Comparison of ENCODE assay signal across 9 cellular contexts in the genomic region with DNA sequence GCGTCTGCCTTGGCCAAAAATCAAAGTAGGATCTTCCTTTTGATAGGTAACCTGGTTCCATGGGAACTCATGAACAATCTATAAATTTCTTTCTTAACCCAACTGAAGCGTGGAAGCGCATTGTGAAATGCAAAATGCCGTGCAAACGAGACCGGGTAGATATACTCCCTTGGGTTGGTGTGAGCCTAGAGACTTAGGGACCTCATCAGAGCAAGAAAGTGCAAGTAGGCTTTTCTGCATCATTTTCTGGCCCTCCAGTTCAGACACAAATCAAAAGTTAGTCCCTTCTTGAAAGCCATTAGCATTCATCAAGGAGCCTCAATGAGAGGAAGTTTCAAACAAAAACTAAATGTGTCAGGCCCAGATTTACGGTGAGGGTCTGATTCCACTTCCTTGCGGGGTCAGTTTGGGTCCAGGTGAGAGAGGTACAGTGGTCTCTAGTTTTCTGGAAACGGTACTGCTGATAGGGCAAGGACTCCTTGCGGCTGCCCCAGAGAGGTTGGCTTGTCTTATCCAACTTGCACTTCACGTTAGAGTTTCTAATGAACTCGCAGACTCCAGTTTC. TPM values are rescaled to one million over a fixed set of nuclear protein-coding genes. Genes with fewer than 3 reads are reported as not detected.
A peak's percentile ranks its signal among the peaks of the same experiment; 100 is the strongest.
DNase-seq lines count a peak whose midpoint lies in the region; ATAC-seq and TF ChIP-seq lines count a peak whose summit lies in the region.
"Had no signal": no experiment of that assay in that cellular context is flagged by ENCODE, and none has a peak within 500 bp of the region (broad histone marks: within the 10 kb centered on the region; RNA-seq: fewer than 3 reads in every experiment).

No MANE protein-coding gene starts in this region.

- DNase-seq in activated T-cell treated with anti-CD3 and anti-CD28 coated beads, Interleukin-2, amount 50 U/mL, for 4 hours: no peak
- DNase-seq in activated T-cell treated with anti-CD3 and anti-CD28 coated beads, Interleukin-2, amount 50 U/mL, for 24 hours: no peak
- DNase-seq in SW480 (ENCODE audit: low spot score): peak; percentile 6
- no peak for DNase-seq in right atrium auricular region (ENCODE audit: low spot score)
- DNase-seq in NK-92 treated with Interleukin-12 subunit alpha and Interleukin-12 subunit beta, amount 100 ng/mL, for 24 hours (lab: John Stamatoyannopoulos, UW): no peak
- DNase-seq in NCI-H2196 (lab: John Stamatoyannopoulos, UW; ENCODE audit: unreplicated experiment): no peak

- H3K4me1 ChIP-seq in right atrium auricular region: peaks cover 0 to 14% of the 10 kb centered on the region in 2 donors

- no peak overlapping the region for H3K27ac Mint-ChIP-seq in activated T-cell treated with anti-CD3 and anti-CD28 coated beads, Interleukin-2, amount 50 U/mL, for 24 hours
- no peak overlapping the region for H3K27ac Mint-ChIP-seq in stimulated activated memory B cell treated with anti-CD40 and anti-IgM and Interleukin-4, amounts not matched to agents 10 μg/mL and 1 μg/mL and 100 μg/mL, for 72 hours
- H3K27ac Mint-ChIP-seq: dendritic cell treated with granulocyte-macrophage colony-stimulating factor and Interleukin-4, amounts not matched to agents 40 ng/mL and 50 ng/mL, for 4 days had no signal

- H3K27me3 ChIP-seq in right atrium auricular region: no peaks in the 10 kb centered on the region

- H3K9me3 ChIP-seq in right atrium auricular region: no peaks in the 10 kb centered on the region

- peak overlapping the region; percentile 69 for H3K4me3 ChIP-seq in right atrium auricular region

- no peaks in the 10 kb centered on the region for H3K27me3 Mint-ChIP-seq in activated T-cell treated with anti-CD3 and anti-CD28 coated beads, Interleukin-2, amount 50 U/mL, for 4 hours (ENCODE audit: low read depth)
- H3K27me3 Mint-ChIP-seq in activated T-cell treated with anti-CD3 and anti-CD28 coated beads, Interleukin-2, amount 50 U/mL, for 24 hours: no peaks in the 10 kb centered on the region
- H3K27me3 Mint-ChIP-seq in stimulated activated memory B cell treated with anti-CD40 and anti-IgM and Interleukin-4, amounts not matched to agents 10 μg/mL and 1 μg/mL and 100 μg/mL, for 72 hours: no peaks in the 10 kb centered on the region

- no peaks in the 10 kb centered on the region for H3K36me3 Mint-ChIP-seq in activated T-cell treated with anti-CD3 and anti-CD28 coated beads, Interleukin-2, amount 50 U/mL, for 4 hours (ENCODE audit: insufficient read depth)
- peaks cover 2% of the 10 kb centered on the region for H3K36me3 Mint-ChIP-seq in activated T-cell treated with anti-CD3 and anti-CD28 coated beads, Interleukin-2, amount 50 U/mL, for 24 hours (ENCODE audit: low read depth)
- H3K36me3 Mint-ChIP-seq in stimulated activated memory B cell treated with anti-CD40 and anti-IgM and Interleukin-4, amounts not matched to agents 10 μg/mL and 1 μg/mL and 100 μg/mL, for 72 hours: no peaks in the 10 kb centered on the region

- H3K27ac ChIP-seq in right atrium auricular region: peak overlapping the region; percentile 94

- peak; percentile 11 to 17 for ATAC-seq in activated T-cell treated with anti-CD3 and anti-CD28 coated beads, Interleukin-2, amount 50 U/mL, for 4 hours
- peak; percentile 7 for ATAC-seq in HG03064 (IDR thresholded peaks at IDR 0.05; ENCODE audit: low read depth, unreplicated experiment)
- peak; percentile 21 for ATAC-seq in stimulated activated memory B cell treated with anti-CD40 and anti-IgM and Interleukin-4, amounts not matched to agents 10 μg/mL and 1 μg/mL and 100 μg/mL, for 72 hours

- peaks cover 6% of the 10 kb centered on the region for H3K4me1 Mint-ChIP-seq in activated T-cell treated with anti-CD3 and anti-CD28 coated beads, Interleukin-2, amount 50 U/mL, for 4 hours (ENCODE audit: low read depth)
- peaks cover 7% of the 10 kb centered on the region for H3K4me1 Mint-ChIP-seq in activated T-cell treated with anti-CD3 and anti-CD28 coated beads, Interleukin-2, amount 50 U/mL, for 24 hours (ENCODE audit: low read depth)
- H3K4me1 Mint-ChIP-seq in stimulated activated memory B cell treated with anti-CD40 and anti-IgM and Interleukin-4, amounts not matched to agents 10 μg/mL and 1 μg/mL and 100 μg/mL, for 72 hours: peaks cover 5% of the 10 kb centered on the region

- H3K4me3 Mint-ChIP-seq in activated T-cell treated with anti-CD3 and anti-CD28 coated beads, Interleukin-2, amount 50 U/mL, for 4 hours: no peak overlapping the region
- H3K4me3 Mint-ChIP-seq in activated T-cell treated with anti-CD3 and anti-CD28 coated beads, Interleukin-2, amount 50 U/mL, for 24 hours: no peak overlapping the region
- H3K4me3 Mint-ChIP-seq in stimulated activated memory B cell treated with anti-CD40 and anti-IgM and Interleukin-4, amounts not matched to agents 10 μg/mL and 1 μg/mL and 100 μg/mL, for 72 hours: no peak overlapping the region
- H3K4me3 Mint-ChIP-seq: dendritic cell treated with granulocyte-macrophage colony-stimulating factor and Interleukin-4, amounts not matched to agents 40 ng/mL and 50 ng/mL, for 4 days had no signal

- no peaks in the 10 kb centered on the region for H3K9me3 Mint-ChIP-seq in activated T-cell treated with anti-CD3 and anti-CD28 coated beads, Interleukin-2, amount 50 U/mL, for 4 hours
- no peaks in the 10 kb centered on the region for H3K9me3 Mint-ChIP-seq in activated T-cell treated with anti-CD3 and anti-CD28 coated beads, Interleukin-2, amount 50 U/mL, for 24 hours
- H3K9me3 Mint-ChIP-seq in stimulated activated memory B cell treated with anti-CD40 and anti-IgM and Interleukin-4, amounts not matched to agents 10 μg/mL and 1 μg/mL and 100 μg/mL, for 72 hours: no peaks in the 10 kb centered on the region
- H3K9me3 Mint-ChIP-seq: dendritic cell treated with granulocyte-macrophage colony-stimulating factor and Interleukin-4, amounts not matched to agents 40 ng/mL and 50 ng/mL, for 4 days had no signal

- no peaks in the 10 kb centered on the region for H3K36me3 ChIP-seq in right atrium auricular region

- no peak for TF ChIP-seq CTCF in right atrium auricular region (IDR thresholded peaks at IDR 0.05)

RNA-seq across cellular contexts. Expression of a gene that starts 5.3 kb away (rescaled TPM):
- 1 to 10 TPM; 4.5 to 5.2 (median 4.9) TPM for total RNA-seq in activated T-cell treated with anti-CD3 and anti-CD28 coated beads, Interleukin-2, amount 50 U/mL, for 4 hours
- total RNA-seq in right atrium auricular region: 1 to 10 TPM; 3.3 to 3.9 TPM
